31 cellular contexts compared by ENCODE assay signal in the genomic region with DNA sequence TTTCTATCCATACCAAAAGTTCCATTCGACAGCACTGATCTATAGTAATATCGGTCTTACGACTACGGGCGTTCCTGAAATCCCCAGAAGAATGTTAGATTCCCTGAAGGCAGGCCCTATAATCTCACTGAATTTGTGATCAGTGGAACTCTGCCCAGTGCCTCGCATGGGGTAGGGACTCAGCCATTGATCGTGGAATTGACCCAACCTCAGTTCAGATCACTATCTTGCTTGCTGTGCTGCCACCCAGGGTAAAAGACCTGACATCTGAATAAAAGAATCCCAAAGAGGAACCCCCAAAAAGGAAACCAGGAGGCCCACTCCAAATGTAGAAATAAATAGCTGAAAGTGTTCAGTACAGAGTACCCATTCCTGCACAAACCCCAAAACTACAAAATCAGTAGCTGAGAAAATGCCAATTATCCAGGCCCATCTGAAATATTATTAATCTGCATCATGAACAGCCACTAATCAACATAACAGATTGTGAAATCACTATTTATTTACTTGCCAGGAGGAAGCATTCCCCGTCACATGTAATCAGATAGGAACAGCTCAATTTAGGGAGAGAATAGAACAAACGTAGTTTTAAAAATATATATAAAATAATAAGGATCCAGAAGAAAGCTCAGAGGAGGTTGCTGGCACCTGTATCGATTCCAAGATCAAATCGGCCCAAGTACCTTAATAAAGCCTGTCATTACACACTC.
"Had no signal": no experiment of that assay in that cellular context is flagged by ENCODE, and none has a peak within 500 bp of the region (broad histone marks: within the 10 kb centered on the region; RNA-seq: fewer than 3 reads in every experiment).

No MANE protein-coding gene starts in this region.

- H3K27ac Mint-ChIP-seq: natural killer cell; neural progenitor cell; stimulated activated memory B cell treated with anti-CD40 and anti-IgM and Interleukin-4, amounts not matched to agents 10 μg/mL and 1 μg/mL and 100 μg/mL, for 72 hours; stimulated activated naive CD8-positive, alpha-beta T cell treated with anti-CD3 and anti-CD28 coated beads, Interleukin-15, amount 100 ng/mL, for 72 hours; type B pancreatic cell had no signal

- H2AFZ ChIP-seq: neural progenitor cell, parathyroid adenoma had no signal

- H3K9ac ChIP-seq: neural progenitor cell, parathyroid adenoma had no signal

- H3K4me1 ChIP-seq: neural progenitor cell, parathyroid adenoma, suprapubic skin, testis, upper lobe of right lung had no signal

- H3K36me3 ChIP-seq: neural progenitor cell, ovary, uterus had no signal

- H3K27me3 ChIP-seq: neural progenitor cell, ovary, spleen, suprapubic skin, testis, tibial artery, transverse colon, upper lobe of right lung, uterus had no signal

- H3K9me3 ChIP-seq: ovary, psoas muscle, spleen, suprapubic skin, testis, tibial artery, transverse colon, upper lobe of right lung, uterus had no signal

- H3K4me3 Mint-ChIP-seq: natural killer cell; nephron; neural progenitor cell; stimulated activated memory B cell treated with anti-CD40 and anti-IgM and Interleukin-4, amounts not matched to agents 10 μg/mL and 1 μg/mL and 100 μg/mL, for 72 hours; stimulated activated naive CD8-positive, alpha-beta T cell treated with anti-CD3 and anti-CD28 coated beads, Interleukin-15, amount 100 ng/mL, for 72 hours; type B pancreatic cell had no signal

- ATAC-seq: natural killer cell; psoas muscle; right cardiac atrium; sciatic nerve; stimulated activated memory B cell treated with anti-CD40 and anti-IgM and Interleukin-4, amounts not matched to agents 10 μg/mL and 1 μg/mL and 100 μg/mL, for 72 hours; stimulated activated naive CD8-positive, alpha-beta T cell treated with anti-CD3 and anti-CD28 coated beads, Interleukin-15, amount 100 ng/mL, for 72 hours; stimulated activated naive CD8-positive, alpha-beta T cell treated with anti-CD3 and anti-CD28 coated beads, Interleukin-15, Interleukin-2, amounts not matched to agents 100 U/mL and 50 U/mL, for 24 hours; upper lobe of right lung had no signal

- H3K4me2 ChIP-seq: neural progenitor cell, smooth muscle cell had no signal

- H3K27ac ChIP-seq: neural progenitor cell, ovary, parathyroid adenoma, psoas muscle, skin epidermis, spleen, suprapubic skin, testis, tibial artery, transverse colon, upper lobe of right lung, uterus had no signal

- H3K4me3 ChIP-seq: neural progenitor cell, ovary, psoas muscle, skin epidermis, smooth muscle cell, spleen, suprapubic skin, testis, tibial artery, transverse colon, upper lobe of right lung, uterus had no signal

- H3K36me3 Mint-ChIP-seq: natural killer cell had no signal

- H3K27me3 Mint-ChIP-seq: progenitor cell of endocrine pancreas; stimulated activated memory B cell treated with anti-CD40 and anti-IgM and Interleukin-4, amounts not matched to agents 10 μg/mL and 1 μg/mL and 100 μg/mL, for 72 hours; stimulated activated naive CD8-positive, alpha-beta T cell treated with anti-CD3 and anti-CD28 coated beads, Interleukin-15, amount 100 ng/mL, for 72 hours; type B pancreatic cell had no signal

- H3K4me1 Mint-ChIP-seq: natural killer cell; neural progenitor cell; stimulated activated memory B cell treated with anti-CD40 and anti-IgM and Interleukin-4, amounts not matched to agents 10 μg/mL and 1 μg/mL and 100 μg/mL, for 72 hours had no signal

- DNase-seq: natural killer cell; occipital lobe; ovary; posterior cingulate gyrus; psoas muscle; right cardiac atrium; spleen; stimulated activated CD4-positive, alpha-beta T cell treated with anti-CD3 and anti-CD28 coated beads, Interleukin-12 subunit alpha, Interleukin-12 subunit beta, amount 100 ng/mL, for 4 hours; stimulated activated CD4-positive, alpha-beta T cell treated with anti-CD3 and anti-CD28 coated beads, Interleukin-1b, Interleukin-23, amount 100 ng/mL, for 48 hours; stimulated activated CD4-positive, alpha-beta T cell treated with anti-CD3 and anti-CD28 coated beads, Interleukin-4, amount 100 ng/mL, for 1 hour; stimulated activated CD4-positive, alpha-beta T cell treated with anti-CD3 and anti-CD28 coated beads, Interleukin-4, amount 100 ng/mL, for 4 hours; stimulated activated CD8-positive, alpha-beta memory T cell treated with anti-CD3 and anti-CD28 coated beads, Interleukin-4, amount 100 ng/mL, for 48 hours; stimulated activated naive CD4-positive, alpha-beta T cell; stimulated activated naive CD8-positive, alpha-beta T cell treated with anti-CD3 and anti-CD28 coated beads, Interleukin-15, amount 100 ng/mL, for 72 hours; stimulated activated naive CD8-positive, alpha-beta T cell treated with anti-CD3 and anti-CD28 coated beads, Interleukin-15, Interleukin-2, amounts not matched to agents 100 U/mL and 50 U/mL, for 24 hours; substantia nigra; testis; tibial artery; transverse colon; upper lobe of right lung; uterus had no signal

- H3K9me3 Mint-ChIP-seq: natural killer cell; nephron; neural progenitor cell; stimulated activated memory B cell treated with anti-CD40 and anti-IgM and Interleukin-4, amounts not matched to agents 10 μg/mL and 1 μg/mL and 100 μg/mL, for 72 hours; stimulated activated naive CD8-positive, alpha-beta T cell treated with anti-CD3 and anti-CD28 coated beads, Interleukin-15, amount 100 ng/mL, for 72 hours; type B pancreatic cell had no signal
